Comparison of ENCODE assay signal across 11 cellular contexts in the genomic region with DNA sequence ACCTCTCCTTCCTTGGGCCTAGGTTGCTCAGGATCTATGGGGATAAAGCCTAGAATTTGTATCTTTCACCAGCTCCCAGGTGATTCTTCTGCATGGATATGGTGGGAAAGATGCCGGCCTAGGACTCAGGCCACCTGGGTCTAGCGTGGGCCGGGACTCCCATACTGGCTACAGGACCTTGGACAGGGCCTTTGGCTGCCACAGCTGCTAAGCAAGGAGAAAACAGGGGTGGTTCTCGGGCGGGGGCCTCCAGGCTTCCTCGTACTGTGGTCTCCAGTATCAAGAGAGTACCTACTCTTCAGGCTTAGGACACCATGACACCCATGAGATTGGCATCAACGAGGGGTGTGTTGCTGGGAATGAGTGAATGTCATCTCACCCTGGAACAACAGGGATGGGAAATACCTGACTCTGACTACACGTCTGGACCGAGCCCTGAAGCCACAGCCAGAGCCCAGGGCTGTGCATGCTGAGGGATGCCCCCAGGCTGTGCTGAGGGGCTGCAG.
"Had no signal": no experiment of that assay in that cellular context is flagged by ENCODE, and none has a peak within 500 bp of the region (broad histone marks: within the 10 kb centered on the region; RNA-seq: fewer than 3 reads in every experiment).

No MANE protein-coding gene starts in this region.

- H3K27ac ChIP-seq: left ventricle myocardium inferior, right atrium auricular region, vagina had no signal

- H3K27ac Mint-ChIP-seq: activated naive CD4-positive, alpha-beta T cell treated with anti-CD3 and anti-CD28 coated beads for 36 hours; activated T-helper 17 cell treated with anti-CD3 and anti-CD28 coated beads, Interleukin-2, amount 50 U/mL, for 72 hours had no signal

- H3K27me3 ChIP-seq: right atrium auricular region, vagina had no signal

- H3K4me3 Mint-ChIP-seq: activated naive CD4-positive, alpha-beta T cell treated with anti-CD3 and anti-CD28 coated beads for 36 hours; activated T-helper 17 cell treated with anti-CD3 and anti-CD28 coated beads, Interleukin-2, amount 50 U/mL, for 72 hours; neural crest cell had no signal

- H3K4me3 ChIP-seq: left ventricle myocardium inferior, right atrium auricular region, vagina had no signal

- H3K27me3 Mint-ChIP-seq: activated T-helper 17 cell treated with anti-CD3 and anti-CD28 coated beads, Interleukin-2, amount 50 U/mL, for 72 hours had no signal

- H3K4me1 Mint-ChIP-seq: activated T-helper 17 cell treated with anti-CD3 and anti-CD28 coated beads, Interleukin-2, amount 50 U/mL, for 72 hours had no signal

- H3K9me3 ChIP-seq: left ventricle myocardium inferior, right atrium auricular region, vagina had no signal

- H3K4me1 ChIP-seq: left ventricle myocardium inferior, right atrium auricular region, vagina had no signal

- H3K36me3 ChIP-seq: left ventricle myocardium inferior, right atrium auricular region, vagina had no signal

- ATAC-seq: activated T-helper 17 cell treated with anti-CD3 and anti-CD28 coated beads, Interleukin-2, amount 50 U/mL, for 72 hours had no signal

- FAIRE-seq: small intestine had no signal

- DNase-seq: activated CD4-positive, alpha-beta T cell treated with anti-CD3 and anti-CD28 coated beads, Interleukin-2, amount 50 U/mL, for 1 hour; activated naive CD4-positive, alpha-beta T cell treated with anti-CD3 and anti-CD28 coated beads for 36 hours; activated T-cell treated with anti-CD3 and anti-CD28 coated beads for 4 hours; cortex of kidney; left ventricle myocardium inferior; small intestine; T-helper 2 cell had no signal

- H3K9me3 Mint-ChIP-seq: activated naive CD4-positive, alpha-beta T cell treated with anti-CD3 and anti-CD28 coated beads for 36 hours; activated T-helper 17 cell treated with anti-CD3 and anti-CD28 coated beads, Interleukin-2, amount 50 U/mL, for 72 hours had no signal
